ENCODE assay signal across 1 cellular context in genomic region chr14:90600619-90601018, GRCh38.
TF ChIP-seq lines count a peak whose summit lies in the region.

No MANE protein-coding gene starts in this region.

TF ChIP-seq in GM23338, 12 proteins besides CTCF, POLR2A, EP300 and RAD21 (continued from another document):
- TF ChIP-seq ZNF462 (CRISPR knock-in tag; IDR thresholded peaks at IDR 0.05) (no peak), JUNB (IDR thresholded peaks at IDR 0.05; ENCODE audit: unreplicated experiment) (no peak)
- TF ChIP-seq, protein P1, sequence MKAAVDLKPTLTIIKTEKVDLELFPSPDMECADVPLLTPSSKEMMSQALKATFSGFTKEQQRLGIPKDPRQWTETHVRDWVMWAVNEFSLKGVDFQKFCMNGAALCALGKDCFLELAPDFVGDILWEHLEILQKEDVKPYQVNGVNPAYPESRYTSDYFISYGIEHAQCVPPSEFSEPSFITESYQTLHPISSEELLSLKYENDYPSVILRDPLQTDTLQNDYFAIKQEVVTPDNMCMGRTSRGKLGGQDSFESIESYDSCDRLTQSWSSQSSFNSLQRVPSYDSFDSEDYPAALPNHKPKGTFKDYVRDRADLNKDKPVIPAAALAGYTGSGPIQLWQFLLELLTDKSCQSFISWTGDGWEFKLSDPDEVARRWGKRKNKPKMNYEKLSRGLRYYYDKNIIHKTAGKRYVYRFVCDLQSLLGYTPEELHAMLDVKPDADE (IDR thresholded peaks at IDR 0.05), result no peak
